In the genomic region with DNA sequence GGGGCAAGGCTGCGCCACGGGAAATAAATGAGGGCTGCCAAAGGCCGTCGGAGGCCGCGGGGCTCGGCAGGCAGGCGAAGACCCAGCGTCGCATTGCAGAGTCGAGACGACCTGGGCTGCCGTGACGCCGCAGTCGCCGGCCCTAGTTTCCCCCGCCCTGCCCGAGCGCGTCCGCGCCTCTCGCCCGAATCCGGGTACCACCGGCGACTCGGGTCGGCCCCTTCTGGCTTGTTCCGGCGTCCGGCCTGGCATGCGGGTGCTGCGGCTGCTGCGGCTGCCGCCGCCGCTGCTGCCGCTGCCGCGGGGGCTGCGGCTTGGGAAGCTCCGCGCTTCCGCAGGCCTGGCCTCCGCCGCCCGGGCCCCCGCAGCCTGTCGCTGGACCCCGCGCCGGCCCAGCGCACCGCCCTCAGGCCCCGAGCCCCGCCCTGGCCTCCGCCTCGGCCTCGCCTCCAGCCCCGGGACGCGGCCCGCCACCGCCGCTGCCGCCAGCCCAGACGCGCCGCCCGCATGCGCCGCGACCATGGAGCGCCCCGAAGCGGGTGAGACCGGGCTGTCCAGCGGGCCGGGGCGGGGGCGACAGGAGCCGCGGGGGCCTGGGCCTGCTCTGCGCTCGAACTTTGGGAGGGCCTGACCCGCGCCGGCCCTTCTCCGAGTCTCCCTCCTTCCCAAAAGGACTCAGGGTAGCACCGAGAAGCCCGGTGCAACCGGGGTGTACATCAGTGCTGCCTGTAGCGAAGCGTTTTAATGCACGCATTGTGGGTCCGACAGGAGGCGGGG, we compare ENCODE assay signal across 1 cellular context.
A peak's percentile ranks its signal among the peaks of the same experiment; 100 is the strongest.
TF ChIP-seq lines count a peak whose summit lies in the region.

A gene (plus strand): TSS at position 224 of the 777 bp plus-strand sequence. CDS start 297 bp downstream, at position 521.

TF ChIP-seq in GM12878, 131 proteins besides CTCF, POLR2A, EP300 and RAD21 (continued from another document):
- TF ChIP-seq HDAC6 (IDR thresholded peaks at IDR 0.05; ENCODE audit: unreplicated experiment) (no peak), BHLHE40 (IDR thresholded peaks at IDR 0.05; ENCODE audit: borderline replicate concordance in 1 of 2, low read depth in 2 of 2, low read length in 1 of 2) (peak in 1 of 2 experiments; percentile 25; a peak in 1 of 4 replicates), SUZ12 (IDR thresholded peaks at IDR 0.05; ENCODE audit: unreplicated experiment) (peak; percentile 63), GATAD2B (conservative IDR thresholded peaks at IDR 0.05; ENCODE audit: low read depth) (0 out of 2 replicates have a peak, but pooled peaks have one; percentile 38), SMAD5 (IDR thresholded peaks at IDR 0.05; ENCODE audit: low read depth) (no peak), YY1 (IDR thresholded peaks at IDR 0.05; ENCODE audit: low read depth, low read length) (0 out of 2 replicates have a peak, but pooled peaks have one; percentile 4), STAT1 (conservative IDR thresholded peaks at IDR 0.05) (no peak), IKZF1 (conservative IDR thresholded peaks at IDR 0.05) (peak; percentile 67)
- TF ChIP-seq, protein P1, sequence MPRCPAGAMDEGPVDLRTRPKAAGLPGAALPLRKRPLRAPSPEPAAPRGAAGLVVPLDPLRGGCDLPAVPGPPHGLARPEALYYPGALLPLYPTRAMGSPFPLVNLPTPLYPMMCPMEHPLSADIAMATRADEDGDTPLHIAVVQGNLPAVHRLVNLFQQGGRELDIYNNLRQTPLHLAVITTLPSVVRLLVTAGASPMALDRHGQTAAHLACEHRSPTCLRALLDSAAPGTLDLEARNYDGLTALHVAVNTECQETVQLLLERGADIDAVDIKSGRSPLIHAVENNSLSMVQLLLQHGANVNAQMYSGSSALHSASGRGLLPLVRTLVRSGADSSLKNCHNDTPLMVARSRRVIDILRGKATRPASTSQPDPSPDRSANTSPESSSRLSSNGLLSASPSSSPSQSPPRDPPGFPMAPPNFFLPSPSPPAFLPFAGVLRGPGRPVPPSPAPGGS (IDR thresholded peaks at IDR 0.05; ENCODE audit: borderline replicate concordance, insufficient read depth, low read depth, low read length, poor library complexity, severe bottlenecking), result no peak
- TF ChIP-seq, protein P2, sequence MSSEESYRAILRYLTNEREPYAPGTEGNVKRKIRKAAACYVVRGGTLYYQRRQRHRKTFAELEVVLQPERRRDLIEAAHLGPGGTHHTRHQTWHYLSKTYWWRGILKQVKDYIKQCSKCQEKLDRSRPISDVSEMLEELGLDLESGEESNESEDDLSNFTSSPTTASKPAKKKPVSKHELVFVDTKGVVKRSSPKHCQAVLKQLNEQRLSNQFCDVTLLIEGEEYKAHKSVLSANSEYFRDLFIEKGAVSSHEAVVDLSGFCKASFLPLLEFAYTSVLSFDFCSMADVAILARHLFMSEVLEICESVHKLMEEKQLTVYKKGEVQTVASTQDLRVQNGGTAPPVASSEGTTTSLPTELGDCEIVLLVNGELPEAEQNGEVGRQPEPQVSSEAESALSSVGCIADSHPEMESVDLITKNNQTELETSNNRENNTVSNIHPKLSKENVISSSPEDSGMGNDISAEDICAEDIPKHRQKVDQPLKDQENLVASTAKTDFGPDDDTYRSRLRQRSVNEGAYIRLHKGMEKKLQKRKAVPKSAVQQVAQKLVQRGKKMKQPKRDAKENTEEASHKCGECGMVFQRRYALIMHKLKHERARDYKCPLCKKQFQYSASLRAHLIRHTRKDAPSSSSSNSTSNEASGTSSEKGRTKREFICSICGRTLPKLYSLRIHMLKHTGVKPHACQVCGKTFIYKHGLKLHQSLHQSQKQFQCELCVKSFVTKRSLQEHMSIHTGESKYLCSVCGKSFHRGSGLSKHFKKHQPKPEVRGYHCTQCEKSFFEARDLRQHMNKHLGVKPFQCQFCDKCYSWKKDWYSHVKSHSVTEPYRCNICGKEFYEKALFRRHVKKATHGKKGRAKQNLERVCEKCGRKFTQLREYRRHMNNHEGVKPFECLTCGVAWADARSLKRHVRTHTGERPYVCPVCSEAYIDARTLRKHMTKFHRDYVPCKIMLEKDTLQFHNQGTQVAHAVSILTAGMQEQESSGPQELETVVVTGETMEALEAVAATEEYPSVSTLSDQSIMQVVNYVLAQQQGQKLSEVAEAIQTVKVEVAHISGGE (CRISPR knock-in tag; IDR thresholded peaks at IDR 0.05), result no peak
- TF ChIP-seq, protein P3, sequence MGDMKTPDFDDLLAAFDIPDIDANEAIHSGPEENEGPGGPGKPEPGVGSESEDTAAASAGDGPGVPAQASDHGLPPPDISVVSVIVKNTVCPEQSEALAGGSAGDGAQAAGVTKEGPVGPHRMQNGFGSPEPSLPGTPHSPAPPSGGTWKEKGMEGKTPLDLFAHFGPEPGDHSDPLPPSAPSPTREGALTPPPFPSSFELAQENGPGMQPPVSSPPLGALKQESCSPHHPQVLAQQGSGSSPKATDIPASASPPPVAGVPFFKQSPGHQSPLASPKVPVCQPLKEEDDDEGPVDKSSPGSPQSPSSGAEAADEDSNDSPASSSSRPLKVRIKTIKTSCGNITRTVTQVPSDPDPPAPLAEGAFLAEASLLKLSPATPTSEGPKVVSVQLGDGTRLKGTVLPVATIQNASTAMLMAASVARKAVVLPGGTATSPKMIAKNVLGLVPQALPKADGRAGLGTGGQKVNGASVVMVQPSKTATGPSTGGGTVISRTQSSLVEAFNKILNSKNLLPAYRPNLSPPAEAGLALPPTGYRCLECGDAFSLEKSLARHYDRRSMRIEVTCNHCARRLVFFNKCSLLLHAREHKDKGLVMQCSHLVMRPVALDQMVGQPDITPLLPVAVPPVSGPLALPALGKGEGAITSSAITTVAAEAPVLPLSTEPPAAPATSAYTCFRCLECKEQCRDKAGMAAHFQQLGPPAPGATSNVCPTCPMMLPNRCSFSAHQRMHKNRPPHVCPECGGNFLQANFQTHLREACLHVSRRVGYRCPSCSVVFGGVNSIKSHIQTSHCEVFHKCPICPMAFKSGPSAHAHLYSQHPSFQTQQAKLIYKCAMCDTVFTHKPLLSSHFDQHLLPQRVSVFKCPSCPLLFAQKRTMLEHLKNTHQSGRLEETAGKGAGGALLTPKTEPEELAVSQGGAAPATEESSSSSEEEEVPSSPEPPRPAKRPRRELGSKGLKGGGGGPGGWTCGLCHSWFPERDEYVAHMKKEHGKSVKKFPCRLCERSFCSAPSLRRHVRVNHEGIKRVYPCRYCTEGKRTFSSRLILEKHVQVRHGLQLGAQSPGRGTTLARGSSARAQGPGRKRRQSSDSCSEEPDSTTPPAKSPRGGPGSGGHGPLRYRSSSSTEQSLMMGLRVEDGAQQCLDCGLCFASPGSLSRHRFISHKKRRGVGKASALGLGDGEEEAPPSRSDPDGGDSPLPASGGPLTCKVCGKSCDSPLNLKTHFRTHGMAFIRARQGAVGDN (IDR thresholded peaks at IDR 0.05), result no peak
